In the genomic region with DNA sequence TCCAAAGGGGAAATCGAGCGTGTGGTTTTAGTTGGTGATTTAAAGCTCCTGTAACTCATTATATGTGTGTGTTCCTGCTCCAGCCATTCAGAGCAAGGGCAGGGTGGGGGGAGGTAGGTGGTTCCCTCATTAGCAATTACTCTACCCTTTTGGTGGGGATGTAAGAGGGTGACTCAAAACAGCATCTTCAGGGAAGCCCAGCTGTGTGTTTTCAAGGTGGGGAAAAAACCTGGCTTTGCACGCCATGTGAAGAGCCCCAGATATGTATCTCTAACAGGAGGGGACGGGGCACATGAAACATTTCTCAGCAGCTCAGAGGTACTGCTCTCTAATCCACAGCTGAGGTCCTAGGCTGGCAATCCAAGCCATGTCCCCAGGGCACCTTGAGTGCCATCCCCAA, we compare ENCODE assay signal across 14 cellular contexts.
A peak's percentile ranks its signal among the peaks of the same experiment; 100 is the strongest.
DNase-seq lines count a peak whose midpoint lies in the region; ATAC-seq, FAIRE-seq and TF ChIP-seq lines count a peak whose summit lies in the region.
"Had no signal": no experiment of that assay in that cellular context is flagged by ENCODE, and none has a peak within 500 bp of the region (broad histone marks: within the 10 kb centered on the region; RNA-seq: fewer than 3 reads in every experiment).

No MANE protein-coding gene starts in this region.

- TF ChIP-seq CTCF in astrocyte (IDR thresholded peaks at IDR 0.05; ENCODE audit: insufficient read depth, low read depth, low read length) (no peak), body of pancreas (IDR thresholded peaks at IDR 0.05) (no peak)

- H3K36me3 Mint-ChIP-seq in astrocyte (ENCODE audit: low read depth, unreplicated experiment), result peaks cover 2% of the 10 kb centered on the region
- H3K36me3 Mint-ChIP-seq: activated naive CD8-positive, alpha-beta T cell; CD4-positive, CD25-positive, alpha-beta regulatory T cell; memory B cell had no signal

- H4K20me1 ChIP-seq in astrocyte (ENCODE audit: insufficient read depth, low read length), result no peaks in the 10 kb centered on the region

- intact Hi-C loops in body of pancreas (cut with DNase I), result no loop called here

- H3K27ac ChIP-seq in astrocyte (ENCODE audit: low read depth, low read length) (no peak overlapping the region), body of pancreas (no peak overlapping the region)
- H3K27ac ChIP-seq: heart left ventricle had no signal

- H3K27ac Mint-ChIP-seq in astrocyte (ENCODE audit: unreplicated experiment), result peak overlapping the region; percentile 12
- H3K27ac Mint-ChIP-seq: activated CD4-positive, alpha-beta T cell treated with anti-CD3 and anti-CD28 coated beads, Interleukin-2, amount 10 ng/mL, durations not matched to agents 24 days and 14 days; activated naive CD8-positive, alpha-beta T cell; CD4-positive, CD25-positive, alpha-beta regulatory T cell; memory B cell had no signal

- no peaks in the 10 kb centered on the region for H3K4me1 Mint-ChIP-seq in astrocyte (ENCODE audit: low read depth, unreplicated experiment)
- H3K4me1 Mint-ChIP-seq: activated CD4-positive, alpha-beta T cell treated with anti-CD3 and anti-CD28 coated beads, Interleukin-2, amount 10 ng/mL, durations not matched to agents 24 days and 14 days; CD4-positive, CD25-positive, alpha-beta regulatory T cell; memory B cell had no signal

- H3K4me3 ChIP-seq in astrocyte (ENCODE audit: insufficient read depth, low read depth, low read length), result no peak overlapping the region
- no peak overlapping the region for H3K4me3 ChIP-seq in body of pancreas
- H3K4me3 ChIP-seq: heart left ventricle, K562 had no signal

- H3K4me2 ChIP-seq in astrocyte (ENCODE audit: low read length), result no peak overlapping the region

- H3K36me3 ChIP-seq in astrocyte (ENCODE audit: insufficient read depth, low read length) (no peaks in the 10 kb centered on the region), body of pancreas (replicated peaks in 1 of 2; ENCODE audit: insufficient read depth in 1 of 2, low read depth in 2 of 2) (no peaks in the 10 kb centered on the region)
- H3K36me3 ChIP-seq: heart left ventricle had no signal

- no peak overlapping the region for H2AFZ ChIP-seq in astrocyte (ENCODE audit: low read depth, low read length)

- H3K27me3 Mint-ChIP-seq in astrocyte (ENCODE audit: low read depth, unreplicated experiment), result peaks cover 46% of the 10 kb centered on the region
- H3K27me3 Mint-ChIP-seq: activated CD4-positive, alpha-beta T cell treated with anti-CD3 and anti-CD28 coated beads, Interleukin-2, amount 10 ng/mL, durations not matched to agents 24 days and 14 days; CD4-positive, CD25-positive, alpha-beta regulatory T cell had no signal

- WGBS in body of pancreas, 2 donors, result 64 to 70% methylated on average over 4 of the region's 4 CpGs

- ATAC-seq in GM18868 (IDR thresholded peaks at IDR 0.05; ENCODE audit: unreplicated experiment) (peak; percentile 97), GM21447 (IDR thresholded peaks at IDR 0.05; ENCODE audit: unreplicated experiment) (peak; percentile 94), HG03045 (IDR thresholded peaks at IDR 0.05; ENCODE audit: unreplicated experiment) (peak; percentile 88), body of pancreas (no peak)
- ATAC-seq: heart left ventricle, K562 had no signal

- H3K9me3 ChIP-seq in astrocyte (ENCODE audit: insufficient read depth, low read depth, low read length), result no peaks in the 10 kb centered on the region
- H3K9me3 ChIP-seq in body of pancreas, result no peaks in the 10 kb centered on the region
- H3K9me3 ChIP-seq: heart left ventricle had no signal

- H3K4me1 ChIP-seq in astrocyte (ENCODE audit: insufficient read depth, low read length) (no peaks in the 10 kb centered on the region), body of pancreas (no peaks in the 10 kb centered on the region)
- H3K4me1 ChIP-seq: heart left ventricle had no signal

- DNase-seq in astrocyte (ENCODE audit: low read depth) (no peak), NCI-H69 (lab: John Stamatoyannopoulos, UW) (no peak), NCI-H82 treated with DMSO at 0.1 percent for 48 hours (lab: John Stamatoyannopoulos, UW; ENCODE audit: unreplicated experiment) (no peak), body of pancreas (no peak)
- no peak for DNase-seq in stimulated activated CD4-positive, alpha-beta T cell treated with anti-CD3 and anti-CD28 coated beads, Interleukin-2, amount 100 ng/mL, for 48 hours
- DNase-seq: activated CD4-positive, alpha-beta T cell treated with anti-CD3 and anti-CD28 coated beads, Interleukin-2, amount 10 ng/mL, durations not matched to agents 24 days and 14 days; CD4-positive, CD25-positive, alpha-beta regulatory T cell; heart left ventricle had no signal

- H3K9ac ChIP-seq in astrocyte (ENCODE audit: low read length), result no peak overlapping the region

- no peaks in the 10 kb centered on the region for H3K79me2 ChIP-seq in astrocyte (ENCODE audit: insufficient read depth, low read length)

- H3K4me3 Mint-ChIP-seq in astrocyte (ENCODE audit: unreplicated experiment), result no peak overlapping the region
- H3K4me3 Mint-ChIP-seq: activated CD4-positive, alpha-beta T cell treated with anti-CD3 and anti-CD28 coated beads, Interleukin-2, amount 10 ng/mL, durations not matched to agents 24 days and 14 days; activated naive CD8-positive, alpha-beta T cell; CD4-positive, CD25-positive, alpha-beta regulatory T cell; memory B cell had no signal

- no peak for TF ChIP-seq POLR2A in body of pancreas (IDR thresholded peaks at IDR 0.05)

- H3K27me3 ChIP-seq in astrocyte (ENCODE audit: insufficient read depth, low read length) (peaks cover 7% of the 10 kb centered on the region), body of pancreas (no peaks in the 10 kb centered on the region)

- FAIRE-seq in astrocyte (lab: Jason Lieb, UNC), result no peak
- FAIRE-seq: K562 had no signal

- peaks cover 2% of the 10 kb centered on the region for H3K9me3 Mint-ChIP-seq in astrocyte (ENCODE audit: unreplicated experiment)
- H3K9me3 Mint-ChIP-seq: activated CD4-positive, alpha-beta T cell treated with anti-CD3 and anti-CD28 coated beads, Interleukin-2, amount 10 ng/mL, durations not matched to agents 24 days and 14 days; memory B cell had no signal
